ENCODE assay signal across 8 cellular contexts in genomic region chr14:23070262-23071129, GRCh38. TPM values are rescaled to one million over a fixed set of nuclear protein-coding genes. Genes with fewer than 3 reads are reported as not detected.
A peak's percentile ranks its signal among the peaks of the same experiment; 100 is the strongest.
DNase-seq lines count a peak whose midpoint lies in the region; ATAC-seq and TF ChIP-seq lines count a peak whose summit lies in the region.

No MANE protein-coding gene starts in this region.

- H3K4me2 ChIP-seq in KMS-11, result peak overlapping the region; percentile 96

- no peaks in the 10 kb centered on the region for H3K27me3 ChIP-seq in KMS-11 (ENCODE audit: insufficient read depth, low read depth)

- H3K79me2 ChIP-seq in KMS-11 (ENCODE audit: insufficient read depth, low read depth), result peaks cover 11% of the 10 kb centered on the region

- no peak overlapping the region for H2AFZ ChIP-seq in KMS-11 (ENCODE audit: low read depth)

- no peaks in the 10 kb centered on the region for H3K36me3 ChIP-seq in KMS-11 (ENCODE audit: insufficient read depth)

- POLR2A ChIA-PET in naive thymus-derived CD8-positive, alpha-beta T cell (lab: Charles Lee), result interaction anchor here (1.1 to 3.1 kb wide), 3 partner anchors 19 to 63 kb away, joined by 3 to 13 read pairs (median 5); partner anchors contain the start of genes ACIN1 and C14orf119

- peak overlapping the region; percentile 68; the same call in 1 of the 2 replicates for H3K9ac ChIP-seq in KMS-11

- H3K4me3 ChIP-seq in AG09309 (ENCODE audit: control insufficient read depth, low read depth, low read length) (peak overlapping the region; percentile 95), KMS-11 (IDR thresholded peaks at IDR 0.05; ENCODE audit: insufficient read depth, low read depth, low read length) (no peak overlapping the region)

- no peaks in the 10 kb centered on the region for H4K20me1 ChIP-seq in KMS-11 (ENCODE audit: insufficient read depth)

- H3K4me1 Mint-ChIP-seq in chondrocyte (ENCODE audit: low read depth), result peaks cover 40% of the 10 kb centered on the region
- H3K4me1 Mint-ChIP-seq in naive thymus-derived CD8-positive, alpha-beta T cell, result peaks cover 21 to 48% (median 43%) of the 10 kb centered on the region in 4 donors

- ATAC-seq in naive thymus-derived CD8-positive, alpha-beta T cell, result no peak
- no peak for ATAC-seq in GM19035 (IDR thresholded peaks at IDR 0.05; ENCODE audit: unreplicated experiment)
- no peak for ATAC-seq in HG03520 (IDR thresholded peaks at IDR 0.05; ENCODE audit: unreplicated experiment)
- ATAC-seq in HG03378 (IDR thresholded peaks at IDR 0.05; ENCODE audit: unreplicated experiment), result no peak

- TF ChIP-seq CTCF in AG09309 (IDR thresholded peaks at IDR 0.05; ENCODE audit: control insufficient read depth, insufficient read depth, low read depth, low read length, missing control alignments), result no peak
- TF ChIP-seq CTCF in KMS-11 (conservative IDR thresholded peaks at IDR 0.05; ENCODE audit: low read depth, low read length), result no peak
- TF ChIP-seq CTCF in chondrocyte (IDR thresholded peaks at IDR 0.05), result no peak

- H3K36me3 Mint-ChIP-seq in chondrocyte (ENCODE audit: low read depth), result peaks cover 18% of the 10 kb centered on the region
- H3K36me3 Mint-ChIP-seq in naive thymus-derived CD8-positive, alpha-beta T cell, result peaks cover 0 to 73% (median 13%) of the 10 kb centered on the region in 3 donors

- H3K4me3 Mint-ChIP-seq in chondrocyte (ENCODE audit: unreplicated experiment), result peak overlapping the region; percentile 86
- H3K4me3 Mint-ChIP-seq in naive thymus-derived CD8-positive, alpha-beta T cell, result peak overlapping the region; percentile 85 to 99 (median 95)

- H3K9me3 Mint-ChIP-seq in chondrocyte (ENCODE audit: low read depth), result no peaks in the 10 kb centered on the region
- H3K9me3 Mint-ChIP-seq in naive thymus-derived CD8-positive, alpha-beta T cell, result no peaks in the 10 kb centered on the region

- H3K27ac Mint-ChIP-seq in chondrocyte (ENCODE audit: unreplicated experiment), result peak overlapping the region; percentile 95
- H3K27ac Mint-ChIP-seq in naive thymus-derived CD8-positive, alpha-beta T cell, result peak overlapping the region; percentile 88 to 97 (median 95)

- no peak for DNase-seq in AG09309 (ENCODE audit: low read depth)
- no peak for DNase-seq in chondrocyte (ENCODE audit: low spot score)
- DNase-seq in naive thymus-derived CD8-positive, alpha-beta T cell, result no peak
- no peak for DNase-seq in iPS-NIHi11 (ENCODE audit: low spot score)

- no peaks in the 10 kb centered on the region for H3K27me3 Mint-ChIP-seq in chondrocyte (ENCODE audit: low read depth)
- H3K27me3 Mint-ChIP-seq in naive thymus-derived CD8-positive, alpha-beta T cell, result no peaks in the 10 kb centered on the region

- peak overlapping the region; percentile 42; the same call in 1 of the 2 replicates for H3K27ac ChIP-seq in KMS-11

- H3K4me1 ChIP-seq in KMS-11 (ENCODE audit: low read depth, poor library complexity, severe bottlenecking), result peaks cover 17% of the 10 kb centered on the region

RNA-seq across cellular contexts. Expression of gene CDH24, which starts 13.2 kb away (rescaled TPM):
- total RNA-seq in chondrocyte, result 9.3 to 10.6 TPM (median 10.2 TPM) in 3 replicates
- 1 to 10 TPM in 1 of 2 experiments, under 1 TPM in 1; 0.96 to 1.2 TPM for total RNA-seq in naive thymus-derived CD8-positive, alpha-beta T cell
- polyA plus RNA-seq in naive thymus-derived CD8-positive, alpha-beta T cell, result under 1 TPM; 0.06 to 0.31 (median 0.09) TPM

RNA-seq across cellular contexts. Expression of gene ACIN1, which starts 24.4 kb away (rescaled TPM):
- total RNA-seq in chondrocyte, result 129 to 169 TPM (median 137 TPM) in 3 replicates
- total RNA-seq in naive thymus-derived CD8-positive, alpha-beta T cell, result 100 to 1,000 TPM; 311 to 322 TPM
- polyA plus RNA-seq in naive thymus-derived CD8-positive, alpha-beta T cell, result 10 to 100 TPM in 1 of 3 donors, 1 to 10 TPM in 2; 6.3 to 14.1 (median 8.6) TPM

RNA-seq across cellular contexts. Expression of gene C14orf119, which starts 24.8 kb away (rescaled TPM):
- total RNA-seq in chondrocyte, result 51.0 to 56.8 TPM (median 52.5 TPM) in 3 replicates
- 10 to 100 TPM; 39.4 to 49.0 TPM for total RNA-seq in naive thymus-derived CD8-positive, alpha-beta T cell
- polyA plus RNA-seq in naive thymus-derived CD8-positive, alpha-beta T cell, result 100 to 1,000 TPM in 1 of 3 donors, 10 to 100 TPM in 2; 62.7 to 122 (median 78.5) TPM

RNA-seq across cellular contexts. Expression of gene PSMB11, which starts 28.5 kb away (rescaled TPM):
- not detected in 3 replicates for total RNA-seq in chondrocyte
- under 1 TPM; 0.23 to 0.36 TPM for total RNA-seq in naive thymus-derived CD8-positive, alpha-beta T cell
- polyA plus RNA-seq in naive thymus-derived CD8-positive, alpha-beta T cell, result under 1 TPM in 1 of 3 donors, not detected in 2; 0.12 TPM

RNA-seq across cellular contexts. Expression of gene CIROP, which starts 34.3 kb away (rescaled TPM):
- not detected in 3 replicates for total RNA-seq in chondrocyte
- not detected for total RNA-seq in naive thymus-derived CD8-positive, alpha-beta T cell
- polyA plus RNA-seq in naive thymus-derived CD8-positive, alpha-beta T cell, result not detected
